ENCODE assay signal across 9 cellular contexts in the genomic region with DNA sequence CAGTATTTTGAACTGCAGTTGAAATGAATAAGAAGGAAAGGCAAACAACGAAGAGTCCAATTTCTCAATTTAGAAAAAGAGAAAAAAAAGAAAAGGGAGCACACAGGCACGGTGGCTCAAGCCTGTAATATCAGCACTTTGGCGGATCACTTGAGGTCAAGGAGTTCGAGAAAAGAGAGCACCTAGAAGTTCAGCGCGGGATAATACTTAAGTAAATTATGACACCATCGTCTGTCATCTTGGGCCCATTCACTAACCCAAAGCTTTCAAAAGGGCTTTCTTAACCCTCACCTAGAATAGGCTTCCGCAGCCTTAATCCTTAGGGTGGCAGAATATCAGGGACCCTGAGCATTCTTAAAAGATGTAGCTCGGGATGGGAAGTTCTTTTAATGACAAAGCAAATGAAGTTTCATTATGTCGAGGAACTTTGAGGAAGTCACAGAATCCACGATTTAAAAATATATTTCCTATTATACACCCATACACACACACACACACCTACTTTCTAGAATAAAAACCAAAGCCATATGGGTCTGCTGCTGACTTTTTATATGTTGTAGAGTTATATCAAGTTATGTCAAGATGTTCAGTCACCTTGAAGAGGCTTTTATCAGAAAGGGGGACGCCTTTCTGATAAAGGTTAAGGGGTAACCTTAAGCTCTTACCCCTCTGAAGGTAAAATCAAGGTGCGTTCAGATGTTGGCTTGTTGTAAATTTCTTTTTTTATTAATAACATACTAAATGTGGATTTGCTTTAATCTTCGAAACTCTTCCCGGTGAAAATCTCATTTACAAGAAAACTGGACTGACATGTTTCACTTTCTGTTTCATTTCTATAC. TPM values are rescaled to one million over a fixed set of nuclear protein-coding genes. Genes with fewer than 3 reads are reported as not detected.
DNase-seq lines count a peak whose midpoint lies in the region; ATAC-seq lines count a peak whose summit lies in the region.
"Had no signal": no experiment of that assay in that cellular context is flagged by ENCODE, and none has a peak within 500 bp of the region (broad histone marks: within the 10 kb centered on the region; RNA-seq: fewer than 3 reads in every experiment).

No MANE protein-coding gene starts in this region.

- H3K27ac ChIP-seq in substantia nigra (ENCODE audit: low read depth, low read length, poor library complexity, severe bottlenecking): peak overlapping the region; percentile 71
- H3K27ac ChIP-seq: C4-2B had no signal

- peak overlapping the region; percentile 89 for H3K4me3 Mint-ChIP-seq in T-helper 1 cell treated with Interleukin-12 subunit alpha and Interleukin-12 subunit beta and Interleukin-4 antibody, amounts not matched to agents 30 μg/mL and 1 μg/mL, for 36 hours
- H3K4me3 Mint-ChIP-seq in activated T-helper 17 cell treated with anti-CD3 and anti-CD28 coated beads, Interleukin-2, amount 50 U/mL, for 72 hours: peak overlapping the region; percentile 97
- H3K4me3 Mint-ChIP-seq in immature natural killer cell: peak overlapping the region; percentile 91 to 94 (median 92)

- ATAC-seq in activated T-helper 17 cell treated with anti-CD3 and anti-CD28 coated beads, Interleukin-2, amount 50 U/mL, for 72 hours (replicated peaks): peak; percentile 18

- peak overlapping the region; percentile 94 for H3K27ac Mint-ChIP-seq in T-helper 1 cell treated with Interleukin-12 subunit alpha and Interleukin-12 subunit beta and Interleukin-4 antibody, amounts not matched to agents 30 μg/mL and 1 μg/mL, for 36 hours
- peak overlapping the region; percentile 93 for H3K27ac Mint-ChIP-seq in activated T-helper 17 cell treated with anti-CD3 and anti-CD28 coated beads, Interleukin-2, amount 50 U/mL, for 72 hours
- H3K27ac Mint-ChIP-seq in immature natural killer cell: peak overlapping the region; percentile 88 to 94 (median 92)

- peaks cover 18% of the 10 kb centered on the region for H3K36me3 Mint-ChIP-seq in T-helper 1 cell treated with Interleukin-12 subunit alpha and Interleukin-12 subunit beta and Interleukin-4 antibody, amounts not matched to agents 30 μg/mL and 1 μg/mL, for 36 hours (ENCODE audit: low read depth)
- peaks cover 38% of the 10 kb centered on the region for H3K36me3 Mint-ChIP-seq in activated T-helper 17 cell treated with anti-CD3 and anti-CD28 coated beads, Interleukin-2, amount 50 U/mL, for 72 hours (ENCODE audit: low read depth)
- H3K36me3 Mint-ChIP-seq in immature natural killer cell: peaks cover 0 to 4% (median 0%) of the 10 kb centered on the region in 3 donors

- no peaks in the 10 kb centered on the region for H3K27me3 Mint-ChIP-seq in T-helper 1 cell treated with Interleukin-12 subunit alpha and Interleukin-12 subunit beta and Interleukin-4 antibody, amounts not matched to agents 30 μg/mL and 1 μg/mL, for 36 hours (ENCODE audit: low read depth)
- no peaks in the 10 kb centered on the region for H3K27me3 Mint-ChIP-seq in activated T-helper 17 cell treated with anti-CD3 and anti-CD28 coated beads, Interleukin-2, amount 50 U/mL, for 72 hours
- peaks cover 2 to 11% (median 3%) of the 10 kb centered on the region in 3 donors for H3K27me3 Mint-ChIP-seq in immature natural killer cell (ENCODE audit: low read depth in 3 of 3)

- H3K9me3 Mint-ChIP-seq in T-helper 1 cell treated with Interleukin-12 subunit alpha and Interleukin-12 subunit beta and Interleukin-4 antibody, amounts not matched to agents 30 μg/mL and 1 μg/mL, for 36 hours: peaks cover 4% of the 10 kb centered on the region
- H3K9me3 Mint-ChIP-seq in activated T-helper 17 cell treated with anti-CD3 and anti-CD28 coated beads, Interleukin-2, amount 50 U/mL, for 72 hours: no peaks in the 10 kb centered on the region
- H3K9me3 Mint-ChIP-seq in immature natural killer cell: no peaks in the 10 kb centered on the region

- peaks cover 58% of the 10 kb centered on the region for H3K4me1 Mint-ChIP-seq in T-helper 1 cell treated with Interleukin-12 subunit alpha and Interleukin-12 subunit beta and Interleukin-4 antibody, amounts not matched to agents 30 μg/mL and 1 μg/mL, for 36 hours (ENCODE audit: low read depth)
- H3K4me1 Mint-ChIP-seq in activated T-helper 17 cell treated with anti-CD3 and anti-CD28 coated beads, Interleukin-2, amount 50 U/mL, for 72 hours: peaks cover 30% of the 10 kb centered on the region
- peaks cover 20 to 36% of the 10 kb centered on the region in 2 donors for H3K4me1 Mint-ChIP-seq in immature natural killer cell

- DNase-seq in T-helper 1 cell (no peak), immature natural killer cell (no peak), substantia nigra (lab: John Stamatoyannopoulos, UW) (no peak), NCI-H1417 (lab: John Stamatoyannopoulos, UW) (no peak), NCI-H2227 treated with DMSO at 0.1 percent for 48 hours (lab: John Stamatoyannopoulos, UW) (no peak)
- no peak for DNase-seq in stimulated activated CD4-positive, alpha-beta T cell treated with anti-CD3 and anti-CD28 coated beads, Interleukin-4, amount 100 ng/mL, for 24 hours

RNA-seq across cellular contexts. Expression of gene CD274, which starts 0.6 kb away (rescaled TPM):
- 10 to 100 TPM; 35.2 to 42.2 TPM for total RNA-seq in activated T-helper 17 cell treated with anti-CD3 and anti-CD28 coated beads, Interleukin-2, amount 50 U/mL, for 72 hours
- polyA plus RNA-seq in immature natural killer cell: 1 to 10 TPM; 1.5 to 3.1 (median 2.4) TPM

RNA-seq across cellular contexts. Expression of gene PLGRKT, which starts 12.0 kb away (rescaled TPM):
- 10 to 100 TPM; 25.8 to 26.3 TPM for total RNA-seq in activated T-helper 17 cell treated with anti-CD3 and anti-CD28 coated beads, Interleukin-2, amount 50 U/mL, for 72 hours
- 10 to 100 TPM; 45.4 to 59.6 (median 57.0) TPM for polyA plus RNA-seq in immature natural killer cell
